23 cellular contexts compared by ENCODE assay signal in genomic region chr12:110774824-110775223, GRCh38. TPM values are rescaled to one million over a fixed set of nuclear protein-coding genes. Genes with fewer than 3 reads are reported as not detected.
DNase-seq lines count a peak whose midpoint lies in the region; ATAC-seq, FAIRE-seq and TF ChIP-seq lines count a peak whose summit lies in the region.
"Had no signal": no experiment of that assay in that cellular context is flagged by ENCODE, and none has a peak within 500 bp of the region (broad histone marks: within the 10 kb centered on the region; RNA-seq: fewer than 3 reads in every experiment).

No MANE protein-coding gene starts in this region.

- no peak overlapping the region for H2BK120ac ChIP-seq in H1 (replicated peaks; ENCODE audit: low read depth, low read length)

- no peak overlapping the region for H4K5ac ChIP-seq in H1 (ENCODE audit: insufficient read length, low read depth, low read length)

- POLR2A ChIA-PET in activated CD4-positive, alpha-beta T cell treated with anti-CD3 and anti-CD28 coated beads for 36 hours (lab: Charles Lee) = interaction anchor here (0.6 to 1.6 kb wide), 2 partner anchors 32 to 1096 kb away, joined by 3 to 6 read pairs; no protein-coding TSS in a partner anchor
- POLR2A ChIA-PET in OCI-LY7 (lab: Charles Lee) (interaction anchor here (0.6 to 0.9 kb wide), 2 partner anchors 11 to 307 kb away, joined by 3 to 4 read pairs; partner anchors contain the start of gene GPN3), H1 (lab: Charles Lee; ENCODE audit: partially characterized antibody) (interaction anchor here (1.0 kb wide), 1 partner anchor 82 kb away, joined by 3 read pairs; no protein-coding TSS in a partner anchor)

- no peak overlapping the region for H3K4ac ChIP-seq in H1 (replicated peaks; ENCODE audit: insufficient read length, low read depth, low read length)

- H3K36me3 Mint-ChIP-seq in activated CD4-positive, alpha-beta T cell treated with anti-CD3 and anti-CD28 coated beads for 36 hours (ENCODE audit: low read depth) = peaks cover 3% of the 10 kb centered on the region
- H3K36me3 Mint-ChIP-seq in activated naive CD4-positive, alpha-beta T cell treated with anti-CD3 and anti-CD28 coated beads, Interleukin-2, amount 10 ng/mL, durations not matched to agents 7 days and 5 days = peaks cover 6% of the 10 kb centered on the region
- H3K36me3 Mint-ChIP-seq in osteocyte (ENCODE audit: unreplicated experiment) = no peaks in the 10 kb centered on the region

- TF ChIP-seq RAD21 in H1 (IDR thresholded peaks at IDR 0.05 in 1 of 2, conservative IDR thresholded peaks at IDR 0.05 in 1 of 2; ENCODE audit: low read depth in 2 of 2, low read length in 2 of 2) = no peak

- BruUV-seq in OCI-LY7 (replicated peaks; lab: Mats Ljungman, UMichigan) = no TSS peak

- H3K27ac Mint-ChIP-seq in activated CD4-positive, alpha-beta T cell treated with anti-CD3 and anti-CD28 coated beads for 36 hours = peak overlapping the region; percentile 74
- peak overlapping the region; percentile 6 for H3K27ac Mint-ChIP-seq in activated naive CD4-positive, alpha-beta T cell treated with anti-CD3 and anti-CD28 coated beads, Interleukin-2, amount 10 ng/mL, durations not matched to agents 7 days and 5 days
- H3K27ac Mint-ChIP-seq in osteocyte (ENCODE audit: unreplicated experiment) = no peak overlapping the region
- H3K27ac Mint-ChIP-seq: GM23338 had no signal

- H3K23me2 ChIP-seq in H1 (ENCODE audit: low read depth, low read length) = no peaks in the 10 kb centered on the region

- H3K9me3 ChIP-seq in OCI-LY7 (ENCODE audit: low read length) = peaks cover 10% of the 10 kb centered on the region
- H3K9me3 ChIP-seq in H1 (ENCODE audit: insufficient read depth in 2 of 2, low read depth in 1 of 2, low read length in 1 of 2) = 0 out of 4 replicates have a peak, but pooled peaks cover 3% of the 10 kb centered on the region in 2 experiments
- H3K9me3 ChIP-seq: BE2C had no signal

- H3K18ac ChIP-seq in H1 (ENCODE audit: extremely low read depth, low read length) = no peak overlapping the region

- peaks cover 59% of the 10 kb centered on the region for H3K4me1 ChIP-seq in OCI-LY7 (ENCODE audit: insufficient read depth, low read length, poor library complexity, severe bottlenecking)
- no peaks in the 10 kb centered on the region for H3K4me1 ChIP-seq in H1 (replicated peaks in 1 of 4; ENCODE audit: control insufficient read depth in 3 of 4, insufficient read depth in 4 of 4, low read length in 3 of 4)
- H3K4me1 ChIP-seq: BE2C had no signal

- H4K20me1 ChIP-seq in OCI-LY7 (ENCODE audit: insufficient read depth, low read length) (no peaks in the 10 kb centered on the region), H1 (replicated peaks in 1 of 2; ENCODE audit: control insufficient read depth in 1 of 2, insufficient read depth in 2 of 2, low read length in 2 of 2) (no peaks in the 10 kb centered on the region)

- H3K9me3 Mint-ChIP-seq in activated CD4-positive, alpha-beta T cell treated with anti-CD3 and anti-CD28 coated beads for 36 hours (ENCODE audit: low read depth) = peaks cover 3% of the 10 kb centered on the region
- peaks cover 10% of the 10 kb centered on the region for H3K9me3 Mint-ChIP-seq in activated naive CD4-positive, alpha-beta T cell treated with anti-CD3 and anti-CD28 coated beads, Interleukin-2, amount 10 ng/mL, durations not matched to agents 7 days and 5 days
- no peaks in the 10 kb centered on the region for H3K9me3 Mint-ChIP-seq in osteocyte (ENCODE audit: unreplicated experiment)

- H3K4me1 Mint-ChIP-seq in activated CD4-positive, alpha-beta T cell treated with anti-CD3 and anti-CD28 coated beads for 36 hours = peaks cover 63% of the 10 kb centered on the region
- peaks cover 65% of the 10 kb centered on the region for H3K4me1 Mint-ChIP-seq in activated naive CD4-positive, alpha-beta T cell treated with anti-CD3 and anti-CD28 coated beads, Interleukin-2, amount 10 ng/mL, durations not matched to agents 7 days and 5 days
- no peaks in the 10 kb centered on the region for H3K4me1 Mint-ChIP-seq in osteocyte (ENCODE audit: unreplicated experiment)

- FAIRE-seq in H1 (lab: Jason Lieb, UNC) = no peak
- FAIRE-seq: HTR-8/SVneo, RCC 7860 had no signal

- intact Hi-C loops in activated CD4-positive, alpha-beta T cell treated with anti-CD3 and anti-CD28 coated beads for 36 hours (cut with DNase I, micrococcal nuclease) = no loop called here
- intact Hi-C loops in OCI-LY7 (cut with micrococcal nuclease; ENCODE audit: unreplicated experiment) = no loop called here

- no peak for ATAC-seq in activated CD4-positive, alpha-beta T cell treated with anti-CD3 and anti-CD28 coated beads for 36 hours
- ATAC-seq: GM23338 had no signal

- no peaks in the 10 kb centered on the region for H3K9me2 ChIP-seq in OCI-LY7 (ENCODE audit: insufficient read depth, low read length)

- no peak overlapping the region for H4K8ac ChIP-seq in H1 (ENCODE audit: extremely low read depth, insufficient read depth, low read length)

- H3K27me3 Mint-ChIP-seq in activated CD4-positive, alpha-beta T cell treated with anti-CD3 and anti-CD28 coated beads for 36 hours = no peaks in the 10 kb centered on the region
- no peaks in the 10 kb centered on the region for H3K27me3 Mint-ChIP-seq in activated naive CD4-positive, alpha-beta T cell treated with anti-CD3 and anti-CD28 coated beads, Interleukin-2, amount 10 ng/mL, durations not matched to agents 7 days and 5 days
- peaks cover 15% of the 10 kb centered on the region for H3K27me3 Mint-ChIP-seq in osteocyte (ENCODE audit: unreplicated experiment)

- H3K36me3 ChIP-seq in OCI-LY7 (ENCODE audit: insufficient read depth, low read length) = no peaks in the 10 kb centered on the region
- no peaks in the 10 kb centered on the region for H3K36me3 ChIP-seq in H1 (ENCODE audit: control insufficient read depth in 2 of 4, insufficient read depth in 4 of 4, low read length in 3 of 4)
- H3K36me3 ChIP-seq: BE2C had no signal

- CTCF ChIA-PET in activated CD4-positive, alpha-beta T cell treated with anti-CD3 and anti-CD28 coated beads for 36 hours (lab: Charles Lee) = no interaction called here
- CTCF ChIA-PET in activated naive CD4-positive, alpha-beta T cell treated with anti-CD3 and anti-CD28 coated beads, Interleukin-2, amount 10 ng/mL, durations not matched to agents 7 days and 5 days (lab: Charles Lee) = no interaction called here
- CTCF ChIA-PET in OCI-LY7 (lab: Charles Lee; ENCODE audit: unreplicated experiment) (no interaction called here), H1 (lab: Charles Lee; ENCODE audit: partially characterized antibody) (interaction anchor here (0.6 to 1.1 kb wide), 3 partner anchors 14 to 1994 kb away, joined by 3 to 4 read pairs (median 3); no protein-coding TSS in a partner anchor)

- TF ChIP-seq EP300 in H1 (IDR thresholded peaks at IDR 0.05; ENCODE audit: borderline replicate concordance in 1 of 2, low read depth in 2 of 2, low read length in 2 of 2) = no peak

- H3K27me3 ChIP-seq in H1 (replicated peaks in 1 of 4; ENCODE audit: control insufficient read depth in 3 of 4, extremely low read depth in 1 of 4, insufficient read depth in 3 of 4, low read length in 3 of 4) = no peaks in the 10 kb centered on the region
- H3K27me3 ChIP-seq: BE2C had no signal

- no peak overlapping the region for H2AK5ac ChIP-seq in H1 (ENCODE audit: low read depth, low read length)

- peak overlapping the region; percentile 90 for H3K27ac ChIP-seq in OCI-LY7 (ENCODE audit: low read depth, low read length, poor library complexity, severe bottlenecking)
- H3K27ac ChIP-seq in H1 (ENCODE audit: low read depth, low read length) = no peak overlapping the region

- H2AFZ ChIP-seq in OCI-LY7 (ENCODE audit: low read length) (no peak overlapping the region), H1 (ENCODE audit: low read length) (no peak overlapping the region)
- H2AFZ ChIP-seq: GM23338 had no signal

- TF ChIP-seq POLR2A in H1 (IDR thresholded peaks at IDR 0.05; ENCODE audit: control extremely low read depth in 1 of 2, low read depth in 2 of 2, low read length in 2 of 2) = no peak

- no peak overlapping the region for H3K56ac ChIP-seq in H1 (replicated peaks; ENCODE audit: insufficient read length, low read depth, low read length)

- no peaks in the 10 kb centered on the region for H3K79me1 ChIP-seq in H1 (ENCODE audit: low read depth, low read length)

- no peak overlapping the region for H4K91ac ChIP-seq in H1 (replicated peaks; ENCODE audit: insufficient read length, low read length)

- 94% methylated on average over 2 of the region's 2 CpGs; no CpG with 5 or more reads in 1 of the 2 experiments for WGBS in H1 (ENCODE audit: extremely low coverage in 1 of 2, insufficient coverage in 1 of 2, insufficient read length in 1 of 2, insufficient replicate concordance in 2 of 2, low coverage in 1 of 2, low lambda C conversion rate in 2 of 2, missing lambda C conversion rate in 1 of 2), 2 experiments

- no peak overlapping the region for H3K4me3 Mint-ChIP-seq in activated CD4-positive, alpha-beta T cell treated with anti-CD3 and anti-CD28 coated beads for 36 hours
- no peak overlapping the region for H3K4me3 Mint-ChIP-seq in activated naive CD4-positive, alpha-beta T cell treated with anti-CD3 and anti-CD28 coated beads, Interleukin-2, amount 10 ng/mL, durations not matched to agents 7 days and 5 days
- no peak overlapping the region for H3K4me3 Mint-ChIP-seq in osteocyte (ENCODE audit: unreplicated experiment)
- H3K4me3 Mint-ChIP-seq: GM23338 had no signal

- no peak overlapping the region for H2BK15ac ChIP-seq in H1 (ENCODE audit: low read length)

- no peak overlapping the region for H3K4me2 ChIP-seq in OCI-LY7 (ENCODE audit: low read length)
- H3K4me2 ChIP-seq in H1 (ENCODE audit: insufficient read depth in 1 of 2, low read depth in 2 of 2, low read length in 2 of 2) = no peak overlapping the region
- H3K4me2 ChIP-seq: GM23338 had no signal

- H3K9ac ChIP-seq in H1 (replicated peaks in 1 of 4; ENCODE audit: extremely low read depth in 1 of 4, low read depth in 3 of 4, low read length in 3 of 4) = no peak overlapping the region

- no peaks in the 10 kb centered on the region for H3K79me2 ChIP-seq in OCI-LY7 (ENCODE audit: insufficient read depth, low read depth, low read length)
- H3K79me2 ChIP-seq in H1 (ENCODE audit: control insufficient read depth in 1 of 2, insufficient read depth in 2 of 2, low read length in 2 of 2) = no peaks in the 10 kb centered on the region

- no peak overlapping the region for H2BK5ac ChIP-seq in H1 (ENCODE audit: low read depth, low read length)

- no peak for DNase-seq in activated CD4-positive, alpha-beta T cell treated with anti-CD3 and anti-CD28 coated beads for 36 hours
- DNase-seq in activated CD4-positive, alpha-beta T cell treated with anti-CD3 and anti-CD28 coated beads, Interleukin-2, amount 50 U/mL, for 1 hour = no peak
- DNase-seq in activated naive CD4-positive, alpha-beta T cell treated with anti-CD3 and anti-CD28 coated beads, Interleukin-2, amount 10 ng/mL, durations not matched to agents 7 days and 5 days = no peak
- DNase-seq in activated naive CD4-positive, alpha-beta T cell treated with Interleukin-2 at 50 U/mL for 16 hours = no peak
- DNase-seq in OCI-LY7 (ENCODE audit: low spot score) (no peak), H1 (ENCODE audit: low read depth in 1 of 2, low spot score in 2 of 2) (no peak), iPS-NIHi7 (ENCODE audit: extremely low spot score) (no peak), osteocyte (ENCODE audit: extremely low spot score, unreplicated experiment) (no peak)
- DNase-seq: BE2C, EL, GF-D8, HCEC 1CT, IMR-90, NCI-H1105 treated with DMSO at 0.1 percent for 48 hours, NCI-H2029 treated with DMSO at 0.1 percent for 48 hours, NCI-H2171, NCI-H345, NCI-H524, NCI-H774, OCI-M1 had no signal

- H3K4me3 ChIP-seq in OCI-LY7 (ENCODE audit: low read depth, low read length, poor library complexity, severe bottlenecking) = no peak overlapping the region
- H3K4me3 ChIP-seq in H1 (ENCODE audit: extremely low read depth in 1 of 4, insufficient read depth in 2 of 4, low read depth in 3 of 4, low read length in 4 of 4) = no peak overlapping the region
- H3K4me3 ChIP-seq: GM23338 had no signal

- H2BK12ac ChIP-seq in H1 (ENCODE audit: low read depth, low read length) = no peak overlapping the region

- H3K14ac ChIP-seq in H1 (ENCODE audit: insufficient read length) = no peak overlapping the region

- TF ChIP-seq CTCF in OCI-LY7 (conservative IDR thresholded peaks at IDR 0.05; ENCODE audit: low read length) = no peak
- TF ChIP-seq CTCF in H1 (IDR thresholded peaks at IDR 0.05; ENCODE audit: control extremely low read depth in 1 of 3, insufficient read depth in 1 of 3, low read depth in 1 of 3, low read length in 3 of 3) = no peak
- no peak for TF ChIP-seq CTCF in osteocyte (IDR thresholded peaks at IDR 0.05)

- no peak overlapping the region for H2BK20ac ChIP-seq in H1 (ENCODE audit: low read length)

- H3K23ac ChIP-seq in H1 (ENCODE audit: insufficient read length) = no peak overlapping the region

RNA-seq across cellular contexts. Expression of gene PPP1CC, which starts 32.1 kb away (rescaled TPM):
- 100 to 1,000 TPM; 201 to 283 TPM for total RNA-seq in activated CD4-positive, alpha-beta T cell treated with anti-CD3 and anti-CD28 coated beads for 36 hours
- 140 and 146 TPM in 2 replicates for total RNA-seq in OCI-LY7 (2014; rRNA removed; shearing (Covaris generic))
- total RNA-seq in OCI-LY7 (2022) (264 and 275 TPM in 2 replicates), osteocyte (99.0 and 102 TPM in 2 replicates)
- total RNA-seq in H1 (2021; fragmentation: NEBNext Ultra II Directional; extraction: Animal tissue kit (Norgen Biotek cat#: 25700)) = 335 and 350 TPM in 2 replicates
- 109 and 193 TPM in 2 replicates for polyA plus RNA-seq in H1 (2011; rRNA removed)
- polyA plus RNA-seq in H1 (2011; cell fraction: cytosol; rRNA removed) = 216 TPM
- 71.9 TPM for polyA plus RNA-seq in H1 (2011; cell fraction: nucleus; rRNA removed)
- 227 to 289 TPM (median 267 TPM) in 4 replicates for polyA plus RNA-seq in H1 (2012, experiment 1 of 2)
- polyA plus RNA-seq in H1 (2012, experiment 2 of 2) = 41.5 TPM
- polyA plus RNA-seq in H1 (2013, experiment 1 of 2) = 220 TPM
- 229 TPM for polyA plus RNA-seq in H1 (2013, experiment 2 of 2)
- polyA minus RNA-seq in H1 (2011; rRNA and poly(A)+ RNA removed) = 220 and 313 TPM in 2 replicates
- polyA minus RNA-seq in H1 (2011; cell fraction: cytosol; rRNA and poly(A)+ RNA removed) = 137 TPM
- polyA minus RNA-seq in H1 (2011; cell fraction: nucleus; rRNA and poly(A)+ RNA removed) = 129 TPM
